18 cellular contexts compared by ENCODE assay signal in the genomic region with DNA sequence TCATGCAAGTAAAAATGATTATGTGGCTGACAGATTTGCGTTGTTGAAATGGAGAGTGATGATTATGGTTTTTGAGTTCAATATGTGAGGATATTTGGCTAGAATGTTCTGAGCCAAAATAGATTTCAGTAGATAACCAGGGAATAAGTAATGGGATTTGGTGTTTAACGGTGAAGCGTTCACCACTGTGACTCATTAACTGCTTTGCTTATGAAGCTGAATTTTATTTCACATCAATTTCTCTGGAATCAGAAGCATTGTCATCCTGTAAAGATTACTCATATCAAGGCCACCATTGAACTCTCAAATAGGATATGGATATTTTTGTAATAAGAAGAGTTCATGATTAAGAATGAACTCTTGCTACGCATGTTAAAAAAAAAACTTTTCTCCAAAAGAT. TPM values are rescaled to one million over a fixed set of nuclear protein-coding genes. Genes with fewer than 3 reads are reported as not detected.
"Had no signal": no experiment of that assay in that cellular context is flagged by ENCODE, and none has a peak within 500 bp of the region (broad histone marks: within the 10 kb centered on the region; RNA-seq: fewer than 3 reads in every experiment).

No MANE protein-coding gene starts in this region.

- H3K4me2 ChIP-seq: smooth muscle cell had no signal

- H3K4me3 ChIP-seq: colonic mucosa, lung, right atrium auricular region, smooth muscle cell had no signal

- ATAC-seq: left cardiac atrium had no signal

- H3K4me3 Mint-ChIP-seq: activated naive CD8-positive, alpha-beta T cell treated with anti-CD3 and anti-CD28 coated beads, Interleukin-2, amount 10 ng/mL, durations not matched to agents 7 days and 5 days; naive B cell had no signal

- H3K27ac ChIP-seq: colonic mucosa, right atrium auricular region had no signal

- H3K36me3 ChIP-seq: colonic mucosa, right atrium auricular region had no signal

- H3K27me3 ChIP-seq: colonic mucosa, right atrium auricular region had no signal

- H3K4me1 ChIP-seq: colonic mucosa, right atrium auricular region had no signal

- H3K36me3 Mint-ChIP-seq: activated naive CD8-positive, alpha-beta T cell treated with anti-CD3 and anti-CD28 coated beads, Interleukin-2, amount 10 ng/mL, durations not matched to agents 7 days and 5 days; naive B cell had no signal

- DNase-seq: activated CD4-positive, alpha-beta T cell treated with anti-CD3 and anti-CD28 coated beads, Interleukin-2, amount 50 U/mL, for 48 hours; activated CD4-positive, CD25-positive, alpha-beta regulatory T cell treated with anti-CD3 and anti-CD28 coated beads, Interleukin-2, amount 50 U/mL, for 72 hours; activated gamma-delta T cell; activated naive CD8-positive, alpha-beta T cell treated with anti-CD3 and anti-CD28 coated beads, Interleukin-2, amount 10 ng/mL, durations not matched to agents 7 days and 5 days; activated T-cell treated with anti-CD3 and anti-CD28 coated beads, Interleukin-2, amount 50 U/mL, for 48 hours; aorta; caudate nucleus; colonic mucosa; hippocampal formation; left cardiac atrium; naive B cell had no signal

- H3K27ac Mint-ChIP-seq: activated naive CD8-positive, alpha-beta T cell treated with anti-CD3 and anti-CD28 coated beads, Interleukin-2, amount 10 ng/mL, durations not matched to agents 7 days and 5 days; naive B cell had no signal

- H3K9me3 Mint-ChIP-seq: activated naive CD8-positive, alpha-beta T cell treated with anti-CD3 and anti-CD28 coated beads, Interleukin-2, amount 10 ng/mL, durations not matched to agents 7 days and 5 days had no signal

- H3K4me1 Mint-ChIP-seq: activated naive CD8-positive, alpha-beta T cell treated with anti-CD3 and anti-CD28 coated beads, Interleukin-2, amount 10 ng/mL, durations not matched to agents 7 days and 5 days; naive B cell had no signal

- H3K9me3 ChIP-seq: colonic mucosa, right atrium auricular region had no signal

RNA-seq across cellular contexts. Expression of a gene that starts 11.7 kb away (rescaled TPM):
- total RNA-seq: activated naive CD8-positive, alpha-beta T cell treated with anti-CD3 and anti-CD28 coated beads, Interleukin-2, amount 10 ng/mL, durations not matched to agents 7 days and 5 days; endothelial cell of umbilical vein; glomerular endothelial cell; left cardiac atrium; posterior vena cava; right atrium auricular region; urinary bladder had no signal
- polyA plus RNA-seq: aorta, endothelial cell of umbilical vein, lung, urinary bladder had no signal

RNA-seq across cellular contexts. Expression of a gene that starts 33.8 kb away (rescaled TPM):
- total RNA-seq: activated naive CD8-positive, alpha-beta T cell treated with anti-CD3 and anti-CD28 coated beads, Interleukin-2, amount 10 ng/mL, durations not matched to agents 7 days and 5 days; aorta; endothelial cell of umbilical vein; glomerular endothelial cell; left cardiac atrium; posterior vena cava; right atrium auricular region; smooth muscle cell; urinary bladder had no signal
- polyA plus RNA-seq: aorta, endothelial cell of umbilical vein, lung, smooth muscle cell had no signal

RNA-seq across cellular contexts. Expression of a gene that starts 43.6 kb away (rescaled TPM):
- total RNA-seq: activated naive CD8-positive, alpha-beta T cell treated with anti-CD3 and anti-CD28 coated beads, Interleukin-2, amount 10 ng/mL, durations not matched to agents 7 days and 5 days; endothelial cell of umbilical vein; glomerular endothelial cell had no signal
- polyA plus RNA-seq: endothelial cell of umbilical vein had no signal
